8 cellular contexts compared by ENCODE assay signal in the genomic region with DNA sequence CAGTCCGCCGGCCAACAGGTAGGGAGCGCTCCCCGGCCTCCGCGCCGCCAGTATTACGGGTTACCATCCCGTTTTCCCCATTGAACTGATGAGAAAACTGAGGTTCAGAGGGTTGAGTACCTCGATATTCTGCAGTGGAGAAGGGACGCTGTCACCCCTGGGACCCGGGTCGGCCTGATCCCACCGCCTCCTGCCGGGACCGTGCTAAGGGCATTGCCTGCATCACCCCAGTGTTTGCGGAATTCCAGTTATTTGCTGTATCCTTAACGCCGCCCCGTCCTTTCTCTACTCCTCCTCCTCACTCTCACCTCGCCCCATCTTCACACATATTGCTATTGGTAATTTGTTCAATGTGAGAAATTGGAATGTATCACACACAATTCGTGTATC. TPM values are rescaled to one million over a fixed set of nuclear protein-coding genes. Genes with fewer than 3 reads are reported as not detected.
DNase-seq lines count a peak whose midpoint lies in the region; ATAC-seq and TF ChIP-seq lines count a peak whose summit lies in the region.

No MANE protein-coding gene starts in this region.

- no peaks in the 10 kb centered on the region for H3K9me3 Mint-ChIP-seq in activated T-cell treated with anti-CD3 and anti-CD28 coated beads, Interleukin-2, amount 50 U/mL, for 4 hours
- H3K9me3 Mint-ChIP-seq in type B pancreatic cell, result no peaks in the 10 kb centered on the region

- intact Hi-C loops in body of pancreas (cut with DNase I), result no loop called here
- intact Hi-C loops in right lobe of liver (cut with DNase I), result no loop called here

- WGBS in body of pancreas, 2 donors, result 2 to 3% methylated on average over 13 to 22 of the region's 22 CpGs
- 5% methylated on average over 11 of the region's 22 CpGs for WGBS in right lobe of liver (ENCODE audit: insufficient coverage, low coverage, low lambda C conversion rate, missing lambda C conversion rate)

- ATAC-seq in activated T-cell treated with anti-CD3 and anti-CD28 coated beads, Interleukin-2, amount 50 U/mL, for 4 hours, result no peak
- ATAC-seq in body of pancreas, result peak; percentile 36
- peak in 2 of 4 donors; percentile 8 to 12 for ATAC-seq in right lobe of liver
- ATAC-seq in GM18868 (IDR thresholded peaks at IDR 0.05; ENCODE audit: unreplicated experiment), result no peak

- H3K27ac ChIP-seq in body of pancreas, result no peak overlapping the region
- H3K27ac ChIP-seq in right lobe of liver, result no peak overlapping the region

- H3K9me3 ChIP-seq in body of pancreas, result no peaks in the 10 kb centered on the region
- no peaks in the 10 kb centered on the region for H3K9me3 ChIP-seq in right lobe of liver

- peak in 1 of 3 donors; percentile 16 for TF ChIP-seq POLR2A in body of pancreas (IDR thresholded peaks at IDR 0.05)
- TF ChIP-seq POLR2A in right lobe of liver (IDR thresholded peaks at IDR 0.05), result no peak

- DNase-seq in activated T-cell treated with anti-CD3 and anti-CD28 coated beads, Interleukin-2, amount 50 U/mL, for 4 hours, result no peak
- DNase-seq in activated T-cell treated with anti-CD3 and anti-CD28 coated beads for 4 hours, result no peak
- DNase-seq in body of pancreas, result no peak
- DNase-seq in right lobe of liver, result no peak
- no peak for DNase-seq in type B pancreatic cell (ENCODE audit: extremely low spot score, unreplicated experiment)
- no peak for DNase-seq in NCI-H2196 (lab: John Stamatoyannopoulos, UW; ENCODE audit: unreplicated experiment)
- DNase-seq in GM10266 (ENCODE audit: extremely low spot score), result no peak

- TF ChIP-seq CTCF in body of pancreas (IDR thresholded peaks at IDR 0.05) (no peak), right lobe of liver (IDR thresholded peaks at IDR 0.05) (no peak), type B pancreatic cell (conservative IDR thresholded peaks at IDR 0.05) (no peak), GM10266 (IDR thresholded peaks at IDR 0.05; ENCODE audit: control insufficient read depth, insufficient read depth, low read depth, missing control alignments) (no peak)

- H3K4me3 ChIP-seq in body of pancreas, result no peak overlapping the region
- H3K4me3 ChIP-seq in right lobe of liver, result peak overlapping the region; percentile 28 to 65 (median 29)

- peak overlapping the region; percentile 83 for H3K27ac Mint-ChIP-seq in type B pancreatic cell

- peak overlapping the region; percentile 67 for H3K4me3 Mint-ChIP-seq in activated T-cell treated with anti-CD3 and anti-CD28 coated beads, Interleukin-2, amount 50 U/mL, for 4 hours
- peak overlapping the region; percentile 90 for H3K4me3 Mint-ChIP-seq in type B pancreatic cell

- H3K27me3 Mint-ChIP-seq in activated T-cell treated with anti-CD3 and anti-CD28 coated beads, Interleukin-2, amount 50 U/mL, for 4 hours (ENCODE audit: low read depth), result peaks cover 60% of the 10 kb centered on the region
- peaks cover 63% of the 10 kb centered on the region for H3K27me3 Mint-ChIP-seq in type B pancreatic cell

- H3K36me3 ChIP-seq in body of pancreas (replicated peaks in 1 of 2; ENCODE audit: insufficient read depth in 1 of 2, low read depth in 2 of 2) (no peaks in the 10 kb centered on the region), right lobe of liver (no peaks in the 10 kb centered on the region)

- H3K4me1 ChIP-seq in body of pancreas, result peaks cover 12% of the 10 kb centered on the region
- peaks cover 0 to 28% (median 0%) of the 10 kb centered on the region in 4 donors for H3K4me1 ChIP-seq in right lobe of liver

- H3K27me3 ChIP-seq in body of pancreas (peaks cover 0 to 4% of the 10 kb centered on the region in 2 donors), right lobe of liver (peaks cover 3 to 6% of the 10 kb centered on the region in 2 donors)

- H3K4me1 Mint-ChIP-seq in activated T-cell treated with anti-CD3 and anti-CD28 coated beads, Interleukin-2, amount 50 U/mL, for 4 hours (ENCODE audit: low read depth), result peaks cover 18% of the 10 kb centered on the region
- peaks cover 22% of the 10 kb centered on the region for H3K4me1 Mint-ChIP-seq in type B pancreatic cell (ENCODE audit: unreplicated experiment)

- no peaks in the 10 kb centered on the region for H3K36me3 Mint-ChIP-seq in activated T-cell treated with anti-CD3 and anti-CD28 coated beads, Interleukin-2, amount 50 U/mL, for 4 hours (ENCODE audit: insufficient read depth)
- peaks cover 9% of the 10 kb centered on the region for H3K36me3 Mint-ChIP-seq in type B pancreatic cell

RNA-seq across cellular contexts. Expression of gene A4GALT, which starts 0.4 kb away (rescaled TPM):
- not detected for total RNA-seq in activated T-cell treated with anti-CD3 and anti-CD28 coated beads, Interleukin-2, amount 50 U/mL, for 4 hours
- total RNA-seq in body of pancreas (1 to 10 TPM; 3.1 to 6.9 TPM), right lobe of liver (1 to 10 TPM in 5 of 6 experiments, under 1 TPM in 1; 0.86 to 3.7 (median 2.2) TPM), type B pancreatic cell (ENCODE audit: low replicate concordance) (20.2 and 76.3 TPM in 2 replicates)

Comparison
In these comparisons a context has a peak if more than half of its experiments do, and no peak if none do; other contexts are left out.
1. H3K4me3 ChIP-seq: peak in right lobe of liver (3 of 3); none in body of pancreas (0 of 2).